Comparison of ENCODE assay signal across 18 cellular contexts in the genomic region with DNA sequence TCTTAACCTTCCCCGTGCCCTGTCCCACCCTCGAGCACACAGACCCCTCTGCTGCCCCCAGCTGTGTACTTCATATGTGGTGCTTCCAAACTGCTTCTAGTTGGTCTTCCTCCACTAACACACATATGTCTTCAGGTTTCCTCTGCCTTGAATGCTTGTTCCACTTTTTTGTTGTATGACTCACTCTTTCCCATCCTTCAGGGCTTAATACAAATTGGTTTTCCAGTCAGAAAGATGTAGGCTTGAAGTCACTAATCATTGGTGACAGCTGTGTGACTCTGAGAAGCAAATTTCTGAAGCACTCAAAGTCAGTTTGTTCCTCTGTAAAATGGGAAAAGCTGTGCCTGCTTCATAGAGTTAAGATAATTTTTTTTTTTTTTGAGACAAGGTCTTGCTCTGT. TPM values are rescaled to one million over a fixed set of nuclear protein-coding genes. Genes with fewer than 3 reads are reported as not detected.
DNase-seq lines count a peak whose midpoint lies in the region; ATAC-seq and TF ChIP-seq lines count a peak whose summit lies in the region.
"Had no signal": no experiment of that assay in that cellular context is flagged by ENCODE, and none has a peak within 500 bp of the region (broad histone marks: within the 10 kb centered on the region; RNA-seq: fewer than 3 reads in every experiment).

No MANE protein-coding gene starts in this region.

- peaks cover 3% of the 10 kb centered on the region for H3K36me3 Mint-ChIP-seq in T-helper 17 cell (ENCODE audit: low read depth)
- no peaks in the 10 kb centered on the region for H3K36me3 Mint-ChIP-seq in natural killer cell treated with Interleukin-12 subunit alpha and Interleukin-12 subunit beta and Interleukin-15 and Interleukin-18, amount 100 ng/mL, for 72 hours
- H3K36me3 Mint-ChIP-seq: stimulated activated memory B cell treated with anti-CD40 and anti-IgM and Interleukin-4, amounts not matched to agents 10 μg/mL and 1 μg/mL and 100 μg/mL, for 72 hours had no signal

- no peaks in the 10 kb centered on the region for H3K9me3 ChIP-seq in A673 (ENCODE audit: low read depth, low read length, poor library complexity, severe bottlenecking)
- H3K9me3 ChIP-seq in HCT116 (ENCODE audit: control insufficient read depth in 1 of 2, insufficient read depth in 1 of 2, low read depth in 1 of 2, low read length in 2 of 2) = no peaks in the 10 kb centered on the region
- H3K9me3 ChIP-seq in T-helper 17 cell (ENCODE audit: control insufficient read depth, low read length, poor library complexity, severe bottlenecking) = no peaks in the 10 kb centered on the region
- H3K9me3 ChIP-seq: BLaER1, vagina had no signal

- BruUV-seq in A673 (replicated peaks; lab: Mats Ljungman, UMichigan) = no TSS peak
- BruUV-seq in HCT116 (replicated peaks; lab: Mats Ljungman, UMichigan) = no TSS peak

- CTCF ChIA-PET in A673 (lab: Charles Lee) = no interaction called here
- CTCF ChIA-PET in HCT116 (lab: Charles Lee) = no interaction called here

- no peaks in the 10 kb centered on the region for H3K9me3 Mint-ChIP-seq in natural killer cell treated with Interleukin-12 subunit alpha and Interleukin-12 subunit beta and Interleukin-15 and Interleukin-18, amount 100 ng/mL, for 72 hours
- H3K9me3 Mint-ChIP-seq: H9; immature natural killer cell; stimulated activated memory B cell treated with anti-CD40 and anti-IgM and Interleukin-4, amounts not matched to agents 10 μg/mL and 1 μg/mL and 100 μg/mL, for 72 hours had no signal

- H3K4me1 ChIP-seq in A673 (ENCODE audit: insufficient read depth, low read length, poor library complexity, severe bottlenecking) = peaks cover 80% of the 10 kb centered on the region
- H3K4me1 ChIP-seq in HCT116 (ENCODE audit: control insufficient read depth in 1 of 2, insufficient read depth in 2 of 2, low read length in 2 of 2) = peaks cover 33 to 35% of the 10 kb centered on the region in 2 experiments

- H3K36me3 ChIP-seq in A673 (ENCODE audit: insufficient read depth, low read length, poor library complexity, severe bottlenecking) (no peaks in the 10 kb centered on the region), HCT116 (ENCODE audit: control insufficient read depth in 1 of 2, insufficient read depth in 2 of 2, low read length in 2 of 2) (no peaks in the 10 kb centered on the region)
- H3K36me3 ChIP-seq: BLaER1, vagina had no signal

- H3K9me2 ChIP-seq in HCT116 (ENCODE audit: insufficient read depth) = no peaks in the 10 kb centered on the region

- H2AFZ ChIP-seq in HCT116 (ENCODE audit: low read depth, low read length, poor library complexity, severe bottlenecking) = no peak overlapping the region

- RAD21 ChIA-PET in HCT116 (lab: Charles Lee; ENCODE audit: low non-redundant PET in 1 of 2, low total read pairs in 2 of 2, uncharacterized antibody in 2 of 2, unreplicated experiment in 2 of 2) = interaction anchor here in 1 of 2 experiments (1.6 kb wide), 1 partner anchor 31 kb away, joined by 3 read pairs; a partner anchor contains a TSS

- no peaks in the 10 kb centered on the region for H3K27me3 ChIP-seq in A673 (replicated peaks; ENCODE audit: insufficient read depth, low read depth, low read length, poor library complexity)
- H3K27me3 ChIP-seq in HCT116 (ENCODE audit: insufficient read depth, low read length) = no peaks in the 10 kb centered on the region
- H3K27me3 ChIP-seq: BLaER1, foreskin keratinocyte, vagina had no signal

- no peak overlapping the region for H3K9ac ChIP-seq in HCT116 (ENCODE audit: low read length)
- H3K9ac ChIP-seq: BLaER1 had no signal

- no peaks in the 10 kb centered on the region for H3K79me2 ChIP-seq in HCT116 (ENCODE audit: insufficient read depth, low read length)

- peak overlapping the region; percentile 79 for H3K27ac ChIP-seq in A673 (ENCODE audit: low read depth, low read length, poor library complexity, severe bottlenecking)
- H3K27ac ChIP-seq in HCT116 (ENCODE audit: low read depth, low read length) = peak overlapping the region; percentile 63; the same call in 1 of the 2 replicates
- H3K27ac ChIP-seq: BLaER1, foreskin keratinocyte, vagina had no signal

- H3K4me3 ChIP-seq in A673 (ENCODE audit: low read depth, low read length, poor library complexity, severe bottlenecking) = no peak overlapping the region
- no peak overlapping the region for H3K4me3 ChIP-seq in HCT116 (replicated peaks in 1 of 2; ENCODE audit: low read depth in 1 of 2, low read length in 2 of 2)
- H3K4me3 ChIP-seq in fibroblast of mammary gland (ENCODE audit: control insufficient read depth, low read depth, low read length) = no peak overlapping the region
- H3K4me3 ChIP-seq: BLaER1, vagina had no signal

- H3K4me2 ChIP-seq in HCT116 (ENCODE audit: low read length) = peak overlapping the region; percentile 58
- H3K4me2 ChIP-seq: BLaER1 had no signal

- no peak overlapping the region for H3K4me3 Mint-ChIP-seq in T-helper 17 cell
- H3K4me3 Mint-ChIP-seq in natural killer cell treated with Interleukin-12 subunit alpha and Interleukin-12 subunit beta and Interleukin-15 and Interleukin-18, amount 100 ng/mL, for 72 hours = no peak overlapping the region
- H3K4me3 Mint-ChIP-seq: H9; immature natural killer cell; stimulated activated memory B cell treated with anti-CD40 and anti-IgM and Interleukin-4, amounts not matched to agents 10 μg/mL and 1 μg/mL and 100 μg/mL, for 72 hours had no signal

- H4K20me1 ChIP-seq in HCT116 (ENCODE audit: insufficient read depth) = no peaks in the 10 kb centered on the region
- H4K20me1 ChIP-seq: BLaER1 had no signal

- H3K4me1 Mint-ChIP-seq in T-helper 17 cell = peaks cover 23% of the 10 kb centered on the region
- peaks cover 11% of the 10 kb centered on the region in 2 donors for H3K4me1 Mint-ChIP-seq in natural killer cell treated with Interleukin-12 subunit alpha and Interleukin-12 subunit beta and Interleukin-15 and Interleukin-18, amount 100 ng/mL, for 72 hours (ENCODE audit: low read depth in 2 of 2)
- H3K4me1 Mint-ChIP-seq: immature natural killer cell had no signal

- no peak for TF ChIP-seq CTCF in A673 (conservative IDR thresholded peaks at IDR 0.05; ENCODE audit: low read depth, low read length)
- no peak for TF ChIP-seq CTCF in HCT116 (IDR thresholded peaks at IDR 0.05 in 2 of 3, conservative IDR thresholded peaks at IDR 0.05 in 1 of 3; ENCODE audit: borderline replicate concordance in 1 of 3, insufficient read depth in 1 of 3, low read depth in 2 of 3, low read length in 2 of 3)
- TF ChIP-seq CTCF in fibroblast of mammary gland (conservative IDR thresholded peaks at IDR 0.05; ENCODE audit: control insufficient read depth, insufficient read depth, low read depth, low read length) = no peak

- TF ChIP-seq RAD21 in HCT116 (IDR thresholded peaks at IDR 0.05; ENCODE audit: low read depth) = no peak

- DNase-seq in A673 (ENCODE audit: low spot score) (peak; percentile 69), HCT116 (ENCODE audit: low read depth, low spot score) (peak; percentile 56), T-helper 17 cell (no peak), fibroblast of mammary gland (ENCODE audit: low read depth) (peak; percentile 80), NCI-H1105 (lab: John Stamatoyannopoulos, UW) (no peak)
- no peak for DNase-seq in natural killer cell treated with Interleukin-12 subunit alpha and Interleukin-12 subunit beta and Interleukin-15 and Interleukin-18, amount 100 ng/mL, for 72 hours (ENCODE audit: low spot score)
- DNase-seq: activated naive CD4-positive, alpha-beta T cell treated with Interleukin-2 at 50 U/mL for 16 hours; H9; immature natural killer cell; NCI-H1417; stimulated activated CD4-positive, alpha-beta T cell treated with anti-CD3 and anti-CD28 coated beads, Interleukin-2, amount 100 ng/mL, for 48 hours; T-helper 2 cell had no signal

- TF ChIP-seq POLR2A in HCT116 (IDR thresholded peaks at IDR 0.05; ENCODE audit: borderline replicate concordance, extremely low read depth, insufficient read depth, insufficient read length) = no peak

- ATAC-seq in HCT116 (peak; percentile 9; the same call in 1 of the 2 replicates), T-helper 17 cell (no peak), GM21786 (IDR thresholded peaks at IDR 0.05; ENCODE audit: unreplicated experiment) (no peak), GM21825 (IDR thresholded peaks at IDR 0.05; ENCODE audit: unreplicated experiment) (no peak)
- no peak for ATAC-seq in natural killer cell treated with Interleukin-12 subunit alpha and Interleukin-12 subunit beta and Interleukin-15 and Interleukin-18, amount 100 ng/mL, for 72 hours
- ATAC-seq: stimulated activated memory B cell treated with anti-CD40 and anti-IgM and Interleukin-4, amounts not matched to agents 10 μg/mL and 1 μg/mL and 100 μg/mL, for 72 hours had no signal

- peaks cover 10% of the 10 kb centered on the region for H3K27me3 Mint-ChIP-seq in T-helper 17 cell
- H3K27me3 Mint-ChIP-seq in natural killer cell treated with Interleukin-12 subunit alpha and Interleukin-12 subunit beta and Interleukin-15 and Interleukin-18, amount 100 ng/mL, for 72 hours = peaks cover 24 to 38% of the 10 kb centered on the region in 2 donors

- POLR2A ChIA-PET in A673 (lab: Charles Lee; ENCODE audit: low non-redundant PET) (no interaction called here), HCT116 (lab: Charles Lee) (no interaction called here)

- intact Hi-C loops in A673 (cut with micrococcal nuclease; ENCODE audit: unreplicated experiment) = loop anchor here (5.0 kb wide), 1 partner anchor 83 kb away; no protein-coding TSS in a partner anchor
- intact Hi-C loops in HCT116 (cut with micrococcal nuclease) = no loop called here

- peak overlapping the region; percentile 34 for H3K27ac Mint-ChIP-seq in T-helper 17 cell
- no peak overlapping the region for H3K27ac Mint-ChIP-seq in natural killer cell treated with Interleukin-12 subunit alpha and Interleukin-12 subunit beta and Interleukin-15 and Interleukin-18, amount 100 ng/mL, for 72 hours
- H3K27ac Mint-ChIP-seq: immature natural killer cell; stimulated activated memory B cell treated with anti-CD40 and anti-IgM and Interleukin-4, amounts not matched to agents 10 μg/mL and 1 μg/mL and 100 μg/mL, for 72 hours had no signal

TF ChIP-seq in HCT116, 20 proteins besides CTCF, POLR2A, EP300 and RAD21 (continues in another document):
- TF ChIP-seq TCF7L2 (IDR thresholded peaks at IDR 0.05; ENCODE audit: borderline replicate concordance, extremely low read depth, insufficient read depth, insufficient read length) (no peak), JUND (IDR thresholded peaks at IDR 0.05) (peak; percentile 81), SP1 (IDR thresholded peaks at IDR 0.05; ENCODE audit: low read depth) (peak; percentile 46), ZFX (IDR thresholded peaks at IDR 0.05) (no peak), POLR2AphosphoS5 (IDR thresholded peaks at IDR 0.05; ENCODE audit: low read depth, low read length) (no peak), SRF (IDR thresholded peaks at IDR 0.05; ENCODE audit: low read depth) (no peak), ELF1 (IDR thresholded peaks at IDR 0.05; ENCODE audit: borderline replicate concordance, low read depth) (no peak)

RNA-seq across cellular contexts. Expression of a gene that starts 30.7 kb away (rescaled TPM):
- total RNA-seq in A673 (2021) (93.2 and 107 TPM in 2 replicates), HCT116 (2021; ENCODE audit: unreplicated experiment) (41.4 TPM), T-helper 17 cell (1 to 10 TPM; 4.3 to 9.5 TPM)
- 18.1 and 23.8 TPM in 2 replicates for polyA plus RNA-seq in HCT116 (2012)
- total RNA-seq in natural killer cell treated with Interleukin-12 subunit alpha and Interleukin-12 subunit beta and Interleukin-15 and Interleukin-18, amount 100 ng/mL, for 72 hours = not detected

Comparison
In these comparisons a context has a peak if more than half of its experiments do, and no peak if none do; other contexts are left out.
1. DNase-seq: peak in A673 (single experiment), HCT116 (single experiment) and fibroblast of mammary gland (single experiment); none in T-helper 17 cell (0 of 3), natural killer cell treated with Interleukin-12 subunit alpha and Interleukin-12 subunit beta and Interleukin-15 and Interleukin-18, amount 100 ng/mL, for 72 hours (single experiment) and NCI-H1105 (single experiment).
2. RNA of a gene that starts 30.7 kb away (total RNA-seq): 93.2 to 107 TPM in A673, 41.4 TPM in HCT116 (single experiment) and 4.3 to 9.5 TPM in T-helper 17 cell; not detected in natural killer cell treated with Interleukin-12 subunit alpha and Interleukin-12 subunit beta and Interleukin-15 and Interleukin-18, amount 100 ng/mL, for 72 hours; every median in the first group is over 4 times any median in the second.